26 cellular contexts compared by ENCODE assay signal in genomic region chr11:122275513-122275912, GRCh38.
"Had no signal": no experiment of that assay in that cellular context is flagged by ENCODE, and none has a peak within 500 bp of the region (broad histone marks: within the 10 kb centered on the region; RNA-seq: fewer than 3 reads in every experiment).

No MANE protein-coding gene starts in this region.

- DNase-seq: hypothalamus; immature natural killer cell; kidney; left ventricle myocardium inferior; mesendoderm; naive B cell; natural killer cell; nephron progenitor cell; occipital lobe; retina; right cardiac atrium; small intestine; spleen; stimulated activated CD4-positive, alpha-beta T cell treated with anti-CD3 and anti-CD28 coated beads, Interleukin-4, amount 100 ng/mL, for 24 hours; stimulated activated naive CD4-positive, alpha-beta T cell; tibial artery; trophoblast cell; upper lobe of right lung had no signal

- H3K4me3 ChIP-seq: left ventricle myocardium inferior, lung, neural progenitor cell, spleen, suprapubic skin, thoracic aorta, tibial artery, upper lobe of right lung had no signal

- H3K9me3 ChIP-seq: left ventricle myocardium inferior, neutrophil, spleen, suprapubic skin, thoracic aorta, tibial artery, upper lobe of right lung had no signal

- H3K27ac ChIP-seq: left ventricle myocardium inferior, neural progenitor cell, neutrophil, parathyroid adenoma, spleen, suprapubic skin, tibial artery, upper lobe of right lung had no signal

- H3K4me1 ChIP-seq: left ventricle myocardium inferior, suprapubic skin, tibial artery, upper lobe of right lung had no signal

- H3K36me3 ChIP-seq: left ventricle myocardium inferior, neural progenitor cell, neutrophil, spleen, suprapubic skin, thoracic aorta, tibial artery, upper lobe of right lung had no signal

- H3K27me3 ChIP-seq: neural progenitor cell, neutrophil, suprapubic skin, tibial artery, upper lobe of right lung had no signal

- ATAC-seq: natural killer cell; sciatic nerve; stimulated activated effector memory CD8-positive, alpha-beta T cell treated with anti-CD3 and anti-CD28 coated beads, Interleukin-12 subunit alpha, Interleukin-12 subunit beta, amount 100 ng/mL, for 72 hours; upper lobe of right lung had no signal
